26 cellular contexts compared by ENCODE assay signal in genomic region chr12:131067993-131068942, GRCh38.
DNase-seq lines count a peak whose midpoint lies in the region; TF ChIP-seq lines count a peak whose summit lies in the region.
"Had no signal": no experiment of that assay in that cellular context is flagged by ENCODE, and none has a peak within 500 bp of the region (broad histone marks: within the 10 kb centered on the region; RNA-seq: fewer than 3 reads in every experiment).

No MANE protein-coding gene starts in this region.

- 69 to 71% methylated on average over 8 to 13 of the region's 13 CpGs for WGBS in testis, 2 donors

- H3K27ac Mint-ChIP-seq in brain: peak overlapping the region; percentile 16 to 85 (median 64)
- H3K27ac Mint-ChIP-seq: activated B cell treated with CpG ODN at 0.5 μM for 24 hours; activated naive CD4-positive, alpha-beta T cell treated with anti-CD3 and anti-CD28 coated beads, Interleukin-2, amount 50 U/mL, for 72 hours; activated T-helper 17 cell treated with anti-CD3 and anti-CD28 coated beads, Interleukin-2, amount 50 U/mL, for 72 hours; immature natural killer cell had no signal

- H3K9me3 ChIP-seq in testis: no peaks in the 10 kb centered on the region
- H3K9me3 ChIP-seq: esophagus squamous epithelium, gastrocnemius medialis, thoracic aorta had no signal

- peak overlapping the region in 1 of 5 experiments; percentile 11 for H3K4me3 Mint-ChIP-seq in brain
- H3K4me3 Mint-ChIP-seq: activated B cell treated with CpG ODN at 0.5 μM for 24 hours; activated T-helper 17 cell treated with anti-CD3 and anti-CD28 coated beads, Interleukin-2, amount 50 U/mL, for 72 hours; immature natural killer cell; neural crest cell had no signal

- intact Hi-C loops in testis (cut with DNase I; ENCODE audit: low total_unique reads): no loop called here

- H3K36me3 Mint-ChIP-seq in brain: no peaks in the 10 kb centered on the region
- H3K36me3 Mint-ChIP-seq: activated naive CD4-positive, alpha-beta T cell treated with anti-CD3 and anti-CD28 coated beads, Interleukin-2, amount 50 U/mL, for 72 hours; immature natural killer cell had no signal

- peaks cover 15% of the 10 kb centered on the region for H3K27me3 Mint-ChIP-seq in brain

- H3K27me3 ChIP-seq in testis: no peaks in the 10 kb centered on the region
- H3K27me3 ChIP-seq: cardiac muscle cell, esophagus squamous epithelium, gastrocnemius medialis had no signal

- peak; percentile 20 for DNase-seq in fibroblast of the conjunctiva (ENCODE audit: low read depth)
- peak; percentile 54 for DNase-seq in mucosa of gallbladder (ENCODE audit: low spot score)
- peak; percentile 12 for DNase-seq in testis
- DNase-seq in NCI-H748 treated with DMSO at 0.1 percent for 48 hours (lab: John Stamatoyannopoulos, UW): no peak
- no peak for DNase-seq in NCI-H2227 (lab: John Stamatoyannopoulos, UW; ENCODE audit: unreplicated experiment)
- DNase-seq in GM19240 (ENCODE audit: insufficient read length, low spot score): no peak
- DNase-seq: activated B cell treated with CpG ODN at 0.5 μM for 24 hours; activated CD4-positive, alpha-beta T cell treated with anti-CD3 and anti-CD28 coated beads, Interleukin-2, amount 50 U/mL, for 48 hours; anterior cingulate cortex; DMS53; esophagus squamous epithelium; gastrocnemius medialis; hypothalamus; immature natural killer cell; NCI-H1105 treated with DMSO at 0.1 percent for 48 hours; NCI-H1930; NCI-H2227 treated with DMSO at 0.1 percent for 48 hours; stimulated activated naive CD4-positive, alpha-beta T cell treated with Interleukin-2 at 50 U/mL for 16 hours; T-helper 1 cell had no signal

- TF ChIP-seq CTCF in brain (conservative IDR thresholded peaks at IDR 0.05) (no peak), testis (IDR thresholded peaks at IDR 0.05) (no peak)

- H3K27ac ChIP-seq in testis: no peak overlapping the region
- H3K27ac ChIP-seq: cardiac muscle cell, gastrocnemius medialis, thoracic aorta had no signal

- no peaks in the 10 kb centered on the region for H3K4me1 ChIP-seq in testis
- H3K4me1 ChIP-seq: gastrocnemius medialis had no signal

- H3K9me3 Mint-ChIP-seq in brain: peaks cover 0 to 5% (median 0%) of the 10 kb centered on the region in 5 experiments
- H3K9me3 Mint-ChIP-seq: activated B cell treated with CpG ODN at 0.5 μM for 24 hours; activated naive CD4-positive, alpha-beta T cell treated with anti-CD3 and anti-CD28 coated beads, Interleukin-2, amount 50 U/mL, for 72 hours; activated T-helper 17 cell treated with anti-CD3 and anti-CD28 coated beads, Interleukin-2, amount 50 U/mL, for 72 hours; immature natural killer cell; neural crest cell had no signal

- peaks cover 39% of the 10 kb centered on the region for H3K4me1 Mint-ChIP-seq in brain
- H3K4me1 Mint-ChIP-seq: activated T-helper 17 cell treated with anti-CD3 and anti-CD28 coated beads, Interleukin-2, amount 50 U/mL, for 72 hours; immature natural killer cell; neural crest cell had no signal

- H3K4me3 ChIP-seq in testis: no peak overlapping the region
- H3K4me3 ChIP-seq: cardiac muscle cell, esophagus squamous epithelium, gastrocnemius medialis, K562, thoracic aorta had no signal

- TF ChIP-seq POLR2A in testis (IDR thresholded peaks at IDR 0.05): no peak

- no peaks in the 10 kb centered on the region for H3K36me3 ChIP-seq in testis (ENCODE audit: low read depth, missing control alignments)
- H3K36me3 ChIP-seq: cardiac muscle cell, esophagus squamous epithelium, gastrocnemius medialis, thoracic aorta had no signal

Comparison
In these comparisons a context has a peak if more than half of its experiments do, and no peak if none do; other contexts are left out.
1. DNase-seq: peak in fibroblast of the conjunctiva (single experiment), mucosa of gallbladder (single experiment) and testis (single experiment); none in NCI-H748 treated with DMSO at 0.1 percent for 48 hours (single experiment), NCI-H2227 (single experiment) and GM19240 (single experiment).